ENCODE assay signal across 20 cellular contexts in genomic region chr18:32258558-32259204, GRCh38.
DNase-seq lines count a peak whose midpoint lies in the region; ATAC-seq, FAIRE-seq and TF ChIP-seq lines count a peak whose summit lies in the region.
"Had no signal": no experiment of that assay in that cellular context is flagged by ENCODE, and none has a peak within 500 bp of the region (broad histone marks: within the 10 kb centered on the region; RNA-seq: fewer than 3 reads in every experiment).

No MANE protein-coding gene starts in this region.

- DNase-seq in GM12865 (ENCODE audit: low read depth) (peak; percentile 17), MM.1S (no peak), left lobe of liver (ENCODE audit: low spot score) (no peak), HUDEP-2 (lab: John Stamatoyannopoulos, UW; ENCODE audit: unreplicated experiment in 76 of 76) (no peak), HTR-8/SVneo (ENCODE audit: insufficient read length, low spot score) (no peak), adrenal gland (no peak)
- DNase-seq in NK-92 treated with Interleukin-12 subunit alpha and Interleukin-12 subunit beta, amount 100 ng/mL, for 24 hours (lab: John Stamatoyannopoulos, UW) = no peak
- DNase-seq: activated CD8-positive, alpha-beta T cell treated with anti-CD3 and anti-CD28 coated beads, Interleukin-2, amount 10 ng/mL, durations not matched to agents 7 days and 5 days; activated naive CD8-positive, alpha-beta T cell treated with anti-CD3 and anti-CD28 coated beads for 36 hours; activated T-cell treated with anti-CD3 and anti-CD28 coated beads, Interleukin-2, amount 50 U/mL, for 48 hours; CD8-positive, alpha-beta memory T cell; cortex of kidney; kidney glomerular epithelial cell; NCI-H1417; NCI-H526; stimulated activated naive CD4-positive, alpha-beta T cell treated with Interleukin-2 at 50 U/mL for 16 hours had no signal

- TF ChIP-seq POLR2A in adrenal gland (IDR thresholded peaks at IDR 0.05) = no peak

- no peaks in the 10 kb centered on the region for H3K9me2 ChIP-seq in MM.1S (replicated peaks; ENCODE audit: insufficient read depth, low read length)

- no peaks in the 10 kb centered on the region for H3K27me3 ChIP-seq in MM.1S (replicated peaks; ENCODE audit: insufficient read depth, low read length)
- no peaks in the 10 kb centered on the region for H3K27me3 ChIP-seq in adrenal gland
- H3K27me3 ChIP-seq: right atrium auricular region, tibial nerve had no signal

- no peaks in the 10 kb centered on the region for H3K79me2 ChIP-seq in MM.1S (ENCODE audit: low read length)

- H3K4me3 ChIP-seq in GM12865 (ENCODE audit: low read depth, low read length) = no peak overlapping the region
- H3K4me3 ChIP-seq in MM.1S (ENCODE audit: low read length) = no peak overlapping the region; the same call in 1 of the 2 replicates
- H3K4me3 ChIP-seq in adrenal gland = no peak overlapping the region
- H3K4me3 ChIP-seq: right atrium auricular region, tibial nerve had no signal

- H3F3A ChIP-seq in MM.1S (ENCODE audit: insufficient read depth, low read length) = no peaks in the 10 kb centered on the region

- TF ChIP-seq CTCF in GM12865 (IDR thresholded peaks at IDR 0.05; ENCODE audit: insufficient read depth, low read depth, low read length, missing control alignments) = no peak
- no peak for TF ChIP-seq CTCF in MM.1S (IDR thresholded peaks at IDR 0.05; ENCODE audit: low read length)
- TF ChIP-seq CTCF in adrenal gland (IDR thresholded peaks at IDR 0.05) = no peak

- intact Hi-C loops in adrenal gland (cut with DNase I) = loop anchor here in 1 of 2 donors (10.0 kb wide), 1 partner anchor 94 kb away; no protein-coding TSS in a partner anchor

- ATAC-seq in GM21515 (IDR thresholded peaks at IDR 0.05; ENCODE audit: unreplicated experiment) (peak; percentile 58), left lobe of liver (peak; percentile 46)
- ATAC-seq: activated CD8-positive, alpha-beta T cell treated with anti-CD3 and anti-CD28 coated beads, Interleukin-2, amount 10 ng/mL, durations not matched to agents 7 days and 5 days; WTC11 had no signal

- 69 to 76% (median 74%) methylated on average over 5 of the region's 5 CpGs for WGBS in adrenal gland, 4 donors

- H3K36me3 ChIP-seq in MM.1S (replicated peaks; ENCODE audit: insufficient read depth, low read length) (no peaks in the 10 kb centered on the region), adrenal gland (replicated peaks in 1 of 2) (no peaks in the 10 kb centered on the region)
- H3K36me3 ChIP-seq: right atrium auricular region, tibial nerve had no signal

- no peak overlapping the region for H3K9ac ChIP-seq in MM.1S (ENCODE audit: low read length)

- peak overlapping the region; percentile 31; the same call in 1 of the 2 replicates for H3K4me2 ChIP-seq in MM.1S (ENCODE audit: low read depth, low read length)

- H3K4me1 ChIP-seq in MM.1S (ENCODE audit: low read length) (no peaks in the 10 kb centered on the region), adrenal gland (replicated peaks in 1 of 2) (no peaks in the 10 kb centered on the region)
- H3K4me1 ChIP-seq: right atrium auricular region, tibial nerve had no signal

- no peak for FAIRE-seq in HTR-8/SVneo (lab: Jason Lieb, UNC)

- no peaks in the 10 kb centered on the region for H3K9me3 ChIP-seq in MM.1S (replicated peaks; ENCODE audit: insufficient read depth, low read length)
- no peaks in the 10 kb centered on the region for H3K9me3 ChIP-seq in adrenal gland (replicated peaks in 1 of 3)
- H3K9me3 ChIP-seq: right atrium auricular region, tibial nerve had no signal

- H2AFZ ChIP-seq in MM.1S (ENCODE audit: low read length) = no peak overlapping the region

- no peaks in the 10 kb centered on the region for H4K20me1 ChIP-seq in MM.1S (ENCODE audit: insufficient read depth, low read length)

- H3K27ac ChIP-seq in MM.1S (ENCODE audit: low read length) (no peak overlapping the region), adrenal gland (no peak overlapping the region)
- H3K27ac ChIP-seq: right atrium auricular region, tibial nerve had no signal
